ENCODE assay signal across 18 cellular contexts in genomic region chr18:62841405-62841804, GRCh38.
DNase-seq lines count a peak whose midpoint lies in the region; TF ChIP-seq lines count a peak whose summit lies in the region.
"Had no signal": no experiment of that assay in that cellular context is flagged by ENCODE, and none has a peak within 500 bp of the region (broad histone marks: within the 10 kb centered on the region; RNA-seq: fewer than 3 reads in every experiment).

No MANE protein-coding gene starts in this region.

- in situ Hi-C loops in GM13977 (cut with MboI; ENCODE audit: low pct_unique_long_range_greater_than_20kb, low sequenced_read_pairs, unreplicated experiment): no loop called here

- H3K36me3 ChIP-seq in H7 (replicated peaks; ENCODE audit: control insufficient read depth, insufficient read depth, low read length) (no peaks in the 10 kb centered on the region), smooth muscle cell (ENCODE audit: low read depth) (no peaks in the 10 kb centered on the region)

- no peaks in the 10 kb centered on the region for H3K23me2 ChIP-seq in H9 (ENCODE audit: insufficient read length, low read depth, low read length, poor library complexity, severe bottlenecking)

- H3K18ac ChIP-seq in H9 (ENCODE audit: insufficient read length, low read depth, low read length): no peak overlapping the region

- H2AFZ ChIP-seq in H9 (ENCODE audit: low read length) (no peak overlapping the region), smooth muscle cell (ENCODE audit: low read depth) (no peak overlapping the region)

- peaks cover 5% of the 10 kb centered on the region for H3K79me1 ChIP-seq in H9 (ENCODE audit: insufficient read depth, low read depth, low read length, poor library complexity, severe bottlenecking)

- H3K27me3 Mint-ChIP-seq in Calu3 (ENCODE audit: unreplicated experiment): no peaks in the 10 kb centered on the region
- H3K27me3 Mint-ChIP-seq in H9 (ENCODE audit: low read depth): no peaks in the 10 kb centered on the region
- H3K27me3 Mint-ChIP-seq in activated T-helper 2 cell treated with anti-CD3 and anti-CD28 coated beads, Interferon-gamma antibody, Interleukin-2, Interleukin-4, amounts not matched to agents 10 μg/mL and 5 μg/mL and 100 μg/mL, durations not matched to agents 14 hours and 24 hours and 36 hours (ENCODE audit: low read depth): no peaks in the 10 kb centered on the region
- H3K27me3 Mint-ChIP-seq in nephron progenitor cell (ENCODE audit: low read depth, poor library complexity): no peaks in the 10 kb centered on the region
- H3K27me3 Mint-ChIP-seq: CD4-positive, alpha-beta T cell had no signal

- H4K91ac ChIP-seq in H9 (ENCODE audit: insufficient read length, low read depth, low read length): no peak overlapping the region

- H3K23ac ChIP-seq in H9 (ENCODE audit: insufficient read length, low read depth, low read length): no peak overlapping the region

- H4K8ac ChIP-seq in H9 (replicated peaks; ENCODE audit: insufficient read length, low read depth, low read length): no peak overlapping the region

- H4K5ac ChIP-seq in H9 (ENCODE audit: insufficient read length, low read depth, low read length): no peak overlapping the region

- no peak overlapping the region for H2BK15ac ChIP-seq in H9 (ENCODE audit: low read depth, low read length)

- no peak overlapping the region for H2BK5ac ChIP-seq in H9 (ENCODE audit: insufficient read length, low read length)

- no peak for TF ChIP-seq CTCF in Calu3 (IDR thresholded peaks at IDR 0.05; ENCODE audit: unreplicated experiment)
- TF ChIP-seq CTCF in H9 (conservative IDR thresholded peaks at IDR 0.05): no peak
- TF ChIP-seq CTCF in nephron progenitor cell (IDR thresholded peaks at IDR 0.05): no peak
- TF ChIP-seq CTCF in smooth muscle cell (IDR thresholded peaks at IDR 0.05; ENCODE audit: borderline replicate concordance, insufficient read depth, poor library complexity, severe bottlenecking): no peak
- TF ChIP-seq CTCF in GM13977 (IDR thresholded peaks at IDR 0.05; ENCODE audit: extremely low read depth, insufficient read depth, missing control alignments): no peak

- no peak overlapping the region for H3K4ac ChIP-seq in H9 (ENCODE audit: low read depth, low read length)

- no peak for DNase-seq in Calu3
- DNase-seq in H9: no peak
- no peak for DNase-seq in activated T-helper 2 cell treated with anti-CD3 and anti-CD28 coated beads, Interferon-gamma antibody, Interleukin-2, Interleukin-4, amounts not matched to agents 10 μg/mL and 5 μg/mL and 100 μg/mL, durations not matched to agents 14 hours and 24 hours and 36 hours (ENCODE audit: low spot score)
- DNase-seq in nephron progenitor cell: no peak
- DNase-seq in H7: no peak
- DNase-seq in smooth muscle cell (lab: John Stamatoyannopoulos, UW; ENCODE audit: unreplicated experiment): no peak
- DNase-seq in GM13977 (ENCODE audit: low spot score): no peak
- no peak for DNase-seq in NCI-H187 (lab: John Stamatoyannopoulos, UW)
- DNase-seq: ACHN; Caco-2; CD4-positive, alpha-beta T cell; DMS153; DMS79; GDM1; GOT3; HCEC 1CT had no signal

- WGBS in H9 (ENCODE audit: extremely low coverage, insufficient read length, low lambda C conversion rate): no CpG with 5 or more reads among the region's 1 CpG
- WGBS in smooth muscle cell (ENCODE audit: low lambda C conversion rate): 100% methylated on average over 1 of the region's 1 CpG

- H3K79me2 ChIP-seq in H9 (ENCODE audit: insufficient read depth, low read length) (peaks cover 12% of the 10 kb centered on the region; the same call in 1 of the 2 replicates), smooth muscle cell (ENCODE audit: low read depth) (peaks cover 3% of the 10 kb centered on the region)

- H3K27me3 ChIP-seq in H9 (ENCODE audit: insufficient read depth, low read length) (no peaks in the 10 kb centered on the region), H7 (ENCODE audit: control insufficient read depth, insufficient read depth, low read length) (no peaks in the 10 kb centered on the region), smooth muscle cell (ENCODE audit: low read depth) (no peaks in the 10 kb centered on the region)

- H3T11ph ChIP-seq in H9 (ENCODE audit: low read length): no peak overlapping the region

- no peak overlapping the region for H3K4me2 ChIP-seq in H9 (ENCODE audit: insufficient read depth, insufficient read length, low read length)
- no peak overlapping the region for H3K4me2 ChIP-seq in smooth muscle cell
- H3K4me2 ChIP-seq: KMS-11 had no signal

- H4K20me1 ChIP-seq in H9 (ENCODE audit: control insufficient read depth, insufficient read depth, insufficient read length) (no peaks in the 10 kb centered on the region), smooth muscle cell (ENCODE audit: low read depth) (no peaks in the 10 kb centered on the region)

- H3K9me3 ChIP-seq in H9 (ENCODE audit: control insufficient read depth, low read depth, low read length): no peaks in the 10 kb centered on the region
- H3K9me3 ChIP-seq in smooth muscle cell (replicated peaks; ENCODE audit: low read depth): no peaks in the 10 kb centered on the region
- H3K9me3 ChIP-seq: Caco-2 had no signal

- H3K14ac ChIP-seq in H9 (ENCODE audit: insufficient read depth, low read length): no peak overlapping the region

- H3K4me3 Mint-ChIP-seq in Calu3 (ENCODE audit: low read depth, unreplicated experiment) (no peak overlapping the region), H9 (no peak overlapping the region), nephron progenitor cell (no peak overlapping the region)
- H3K4me3 Mint-ChIP-seq in activated T-helper 2 cell treated with anti-CD3 and anti-CD28 coated beads, Interferon-gamma antibody, Interleukin-2, Interleukin-4, amounts not matched to agents 10 μg/mL and 5 μg/mL and 100 μg/mL, durations not matched to agents 14 hours and 24 hours and 36 hours (ENCODE audit: low read depth): peak overlapping the region; percentile 2
- H3K4me3 Mint-ChIP-seq: CD4-positive, alpha-beta T cell had no signal

- H3K56ac ChIP-seq in H9 (ENCODE audit: insufficient read length, low read depth, low read length): no peak overlapping the region

- no peak overlapping the region for H2BK20ac ChIP-seq in H9 (ENCODE audit: low read depth, low read length, poor library complexity, severe bottlenecking)

- peaks cover 35% of the 10 kb centered on the region for H3K4me1 Mint-ChIP-seq in Calu3 (ENCODE audit: low read depth, unreplicated experiment)
- H3K4me1 Mint-ChIP-seq in H9: peaks cover 53 to 58% of the 10 kb centered on the region in 2 experiments
- H3K4me1 Mint-ChIP-seq in activated T-helper 2 cell treated with anti-CD3 and anti-CD28 coated beads, Interferon-gamma antibody, Interleukin-2, Interleukin-4, amounts not matched to agents 10 μg/mL and 5 μg/mL and 100 μg/mL, durations not matched to agents 14 hours and 24 hours and 36 hours (ENCODE audit: low read depth): peaks cover 65% of the 10 kb centered on the region
- peaks cover 5% of the 10 kb centered on the region for H3K4me1 Mint-ChIP-seq in nephron progenitor cell

- no peak overlapping the region for H3K4me3 ChIP-seq in H7 (ENCODE audit: insufficient read depth, low read depth, low read length)
- no peak overlapping the region for H3K4me3 ChIP-seq in smooth muscle cell

- TSS peak; percentile 7 for BruUV-seq in Calu3 (replicated peaks; lab: Mats Ljungman, UMichigan)

- H3K27ac Mint-ChIP-seq in Calu3 (ENCODE audit: unreplicated experiment): no peak overlapping the region
- peak overlapping the region; percentile 18 to 96 (median 88); a peak in 4 of 7 replicates for H3K27ac Mint-ChIP-seq in H9
- H3K27ac Mint-ChIP-seq in activated T-helper 2 cell treated with anti-CD3 and anti-CD28 coated beads, Interferon-gamma antibody, Interleukin-2, Interleukin-4, amounts not matched to agents 10 μg/mL and 5 μg/mL and 100 μg/mL, durations not matched to agents 14 hours and 24 hours and 36 hours: peak overlapping the region; percentile 6
- peak overlapping the region; percentile 92 for H3K27ac Mint-ChIP-seq in nephron progenitor cell
- H3K27ac Mint-ChIP-seq: CD4-positive, alpha-beta T cell had no signal

- H2BK120ac ChIP-seq in H9 (ENCODE audit: low read depth, low read length, poor library complexity, severe bottlenecking): no peak overlapping the region

- H2AK5ac ChIP-seq in H9 (ENCODE audit: insufficient read length, low read length): no peak overlapping the region

- H3K27ac ChIP-seq in H9 (ENCODE audit: insufficient read length, low read depth, low read length) (no peak overlapping the region), smooth muscle cell (ENCODE audit: low read depth) (no peak overlapping the region)
- H3K27ac ChIP-seq: C4-2B, KMS-11 had no signal

- H3K9ac ChIP-seq in H9 (ENCODE audit: extremely low read depth, insufficient read length, low read length) (no peak overlapping the region), smooth muscle cell (ENCODE audit: low read depth) (no peak overlapping the region)
- H3K9ac ChIP-seq: KMS-11 had no signal

- CTCF ChIA-PET in Calu3 (lab: Charles Lee): no interaction called here

- H3K36me3 Mint-ChIP-seq in Calu3 (ENCODE audit: insufficient read depth, unreplicated experiment) (no peaks in the 10 kb centered on the region), H9 (ENCODE audit: insufficient read depth in 1 of 3, low read depth in 3 of 3) (peaks cover 8 to 11% (median 10%) of the 10 kb centered on the region in 3 experiments; a peak in 5 of 7 replicates), nephron progenitor cell (ENCODE audit: low read depth) (peaks cover 21% of the 10 kb centered on the region)
- peaks cover 26% of the 10 kb centered on the region for H3K36me3 Mint-ChIP-seq in activated T-helper 2 cell treated with anti-CD3 and anti-CD28 coated beads, Interferon-gamma antibody, Interleukin-2, Interleukin-4, amounts not matched to agents 10 μg/mL and 5 μg/mL and 100 μg/mL, durations not matched to agents 14 hours and 24 hours and 36 hours (ENCODE audit: low read depth)

- H3F3A ChIP-seq in smooth muscle cell (ENCODE audit: low read depth): no peaks in the 10 kb centered on the region

- H3K9me3 Mint-ChIP-seq in Calu3 (ENCODE audit: low read depth, unreplicated experiment) (no peaks in the 10 kb centered on the region), H9 (no peaks in the 10 kb centered on the region), nephron progenitor cell (no peaks in the 10 kb centered on the region)
- H3K9me3 Mint-ChIP-seq in activated T-helper 2 cell treated with anti-CD3 and anti-CD28 coated beads, Interferon-gamma antibody, Interleukin-2, Interleukin-4, amounts not matched to agents 10 μg/mL and 5 μg/mL and 100 μg/mL, durations not matched to agents 14 hours and 24 hours and 36 hours: peaks cover 6% of the 10 kb centered on the region
- H3K9me3 Mint-ChIP-seq: CD4-positive, alpha-beta T cell had no signal

- H2BK12ac ChIP-seq in H9 (ENCODE audit: insufficient read length, low read depth, low read length): no peak overlapping the region

- intact Hi-C loops in Calu3 (cut with micrococcal nuclease; ENCODE audit: unreplicated experiment): no loop called here
- intact Hi-C loops in activated T-helper 2 cell treated with anti-CD3 and anti-CD28 coated beads, Interferon-gamma antibody, Interleukin-2, Interleukin-4, amounts not matched to agents 10 μg/mL and 5 μg/mL and 100 μg/mL, durations not matched to agents 14 hours and 24 hours and 36 hours (cut with micrococcal nuclease): loop anchor here (5.0 to 10.0 kb wide), 3 partner anchors 319 to 507 kb away; partner anchors contain the start of genes BCL2 and ZCCHC2

- H3K4me1 ChIP-seq in H9 (ENCODE audit: insufficient read depth, low read length): peaks cover 8% of the 10 kb centered on the region
- H3K4me1 ChIP-seq in smooth muscle cell (ENCODE audit: low read depth): no peaks in the 10 kb centered on the region
- H3K4me1 ChIP-seq: Caco-2 had no signal
